8 cellular contexts compared by ENCODE assay signal in the genomic region with DNA sequence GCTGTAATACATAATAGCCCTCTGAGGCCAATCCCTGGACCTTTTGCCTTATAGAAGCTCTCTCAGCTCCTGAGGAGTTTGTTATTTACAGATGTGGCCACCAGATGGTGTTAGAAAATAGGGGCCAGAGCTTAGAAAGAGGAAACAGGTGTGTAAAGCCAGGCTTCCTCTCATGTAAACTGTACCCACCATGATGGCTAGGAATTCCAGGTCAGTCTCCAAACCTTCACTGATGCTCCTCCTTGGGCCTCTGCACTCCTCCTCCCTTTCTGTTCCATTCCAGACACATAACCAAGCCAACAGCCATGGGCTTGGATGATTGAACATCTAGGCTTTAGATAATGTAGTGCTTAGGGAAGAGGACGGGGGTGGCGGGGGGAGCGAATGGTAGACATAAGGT. TPM values are rescaled to one million over a fixed set of nuclear protein-coding genes. Genes with fewer than 3 reads are reported as not detected.
DNase-seq lines count a peak whose midpoint lies in the region; ATAC-seq, FAIRE-seq and TF ChIP-seq lines count a peak whose summit lies in the region.

No MANE protein-coding gene starts in this region.

- CTCF ChIA-PET in BJ (lab: Yijun Ruan, JAX) = interaction anchor here (0.8 to 5.1 kb wide), 16 partner anchors 10 to 418 kb away, joined by 3 to 47 read pairs (median 4); partner anchors contain the start of gene GAB2

- H3K27me3 ChIP-seq in BJ (ENCODE audit: control insufficient read depth, insufficient read depth, low read length) (no peaks in the 10 kb centered on the region), HL-60 (ENCODE audit: insufficient read depth, poor library complexity, severe bottlenecking) (no peaks in the 10 kb centered on the region), astrocyte (ENCODE audit: insufficient read depth, low read length) (no peaks in the 10 kb centered on the region)

- H3K4me1 ChIP-seq in astrocyte (ENCODE audit: insufficient read depth, low read length) = no peaks in the 10 kb centered on the region

- H3K4me3 Mint-ChIP-seq in astrocyte (ENCODE audit: unreplicated experiment) = no peak overlapping the region

- no peaks in the 10 kb centered on the region for H3K9me3 ChIP-seq in astrocyte (ENCODE audit: insufficient read depth, low read depth, low read length)

- H3K4me3 ChIP-seq in BJ (ENCODE audit: low read depth, low read length) (no peak overlapping the region), HL-60 (replicated peaks; ENCODE audit: insufficient read depth, low read length) (no peak overlapping the region), astrocyte (ENCODE audit: insufficient read depth, low read depth, low read length) (no peak overlapping the region)

- FAIRE-seq in astrocyte (lab: Jason Lieb, UNC) = no peak

- H2AFZ ChIP-seq in astrocyte (ENCODE audit: low read depth, low read length) = no peak overlapping the region

- no peaks in the 10 kb centered on the region for H3K79me2 ChIP-seq in astrocyte (ENCODE audit: insufficient read depth, low read length)

- no peak overlapping the region for H3K9ac ChIP-seq in astrocyte (ENCODE audit: low read length)

- peaks cover 9% of the 10 kb centered on the region; the same call in 1 of the 2 replicates for H3K36me3 ChIP-seq in BJ (ENCODE audit: control insufficient read depth, insufficient read depth, low read length)
- peaks cover 3% of the 10 kb centered on the region for H3K36me3 ChIP-seq in astrocyte (ENCODE audit: insufficient read depth, low read length)

- TF ChIP-seq CTCF in BJ (IDR thresholded peaks at IDR 0.05; ENCODE audit: insufficient read depth, low read depth, low read length) (peak; percentile 53), HL-60 (IDR thresholded peaks at IDR 0.05; ENCODE audit: insufficient read depth, low read length) (no peak), astrocyte (IDR thresholded peaks at IDR 0.05; ENCODE audit: insufficient read depth, low read depth, low read length) (peak; percentile 53)

- peaks cover 10% of the 10 kb centered on the region for H3K36me3 Mint-ChIP-seq in astrocyte (ENCODE audit: low read depth, unreplicated experiment)

- H3K27me3 Mint-ChIP-seq in astrocyte (ENCODE audit: low read depth, unreplicated experiment) = no peaks in the 10 kb centered on the region

- peak; percentile 51 for ATAC-seq in GM18870 (IDR thresholded peaks at IDR 0.05; ENCODE audit: unreplicated experiment)
- no peak for ATAC-seq in GM18873 (IDR thresholded peaks at IDR 0.05; ENCODE audit: low FRiP score, unreplicated experiment)

- no peak overlapping the region for H3K27ac Mint-ChIP-seq in astrocyte (ENCODE audit: unreplicated experiment)

- POLR2A ChIA-PET in BJ (lab: Charles Lee) = no interaction called here

- peaks cover 13% of the 10 kb centered on the region for H4K20me1 ChIP-seq in astrocyte (ENCODE audit: insufficient read depth, low read length)

- no peak for DNase-seq in BJ (ENCODE audit: low read depth)
- DNase-seq in HL-60 (ENCODE audit: low read depth in 1 of 2, low spot score in 1 of 2) = peak; percentile 49 to 71
- DNase-seq in NCI-H526 (lab: John Stamatoyannopoulos, UW) = peak; percentile 88 to 93
- DNase-seq in astrocyte (ENCODE audit: low read depth) = peak; percentile 11
- DNase-seq in iPS-NIHi11 (ENCODE audit: low spot score) = peak; percentile 78
- DNase-seq in superior temporal gyrus (ENCODE audit: extremely low spot score) = peak; percentile 90

- H3K4me1 Mint-ChIP-seq in astrocyte (ENCODE audit: low read depth, unreplicated experiment) = peaks cover 12% of the 10 kb centered on the region

- no peak overlapping the region for H3K4me2 ChIP-seq in astrocyte (ENCODE audit: low read length)

- no peaks in the 10 kb centered on the region for H3K9me3 Mint-ChIP-seq in astrocyte (ENCODE audit: unreplicated experiment)

- H3K27ac ChIP-seq in HL-60 (replicated peaks) = no peak overlapping the region
- H3K27ac ChIP-seq in astrocyte (ENCODE audit: low read depth, low read length) = no peak overlapping the region

RNA-seq across cellular contexts. Expression of gene USP35, which starts 39.7 kb away (rescaled TPM):
- 4.2 and 6.3 TPM in 2 replicates for polyA plus RNA-seq in BJ (2011; rRNA removed)
- polyA minus RNA-seq in BJ (2011; rRNA and poly(A)+ RNA removed) = 6.9 and 7.7 TPM in 2 replicates
- total RNA-seq in astrocyte = 16.2 and 18.7 TPM in 2 replicates

RNA-seq across cellular contexts. Expression of gene KCTD21, which starts 40.0 kb away (rescaled TPM):
- 11.8 and 16.3 TPM in 2 replicates for polyA plus RNA-seq in BJ (2011; rRNA removed)
- 29.5 and 40.1 TPM in 2 replicates for polyA minus RNA-seq in BJ (2011; rRNA and poly(A)+ RNA removed)
- total RNA-seq in astrocyte = 12.9 and 14.0 TPM in 2 replicates
